ENCODE assay signal across 8 cellular contexts in genomic region chr12:57229634-57230380, GRCh38. TPM values are rescaled to one million over a fixed set of nuclear protein-coding genes. Genes with fewer than 3 reads are reported as not detected.
DNase-seq lines count a peak whose midpoint lies in the region; ATAC-seq and TF ChIP-seq lines count a peak whose summit lies in the region.

Gene SHMT2, plus strand, starts transcription at chr12:57229711. Its CDS starts 68 bp downstream, at chr12:57229779.

- peaks cover 38 to 66% (median 55%) of the 10 kb centered on the region in 7 donors for H3K4me1 Mint-ChIP-seq in naive thymus-derived CD4-positive, alpha-beta T cell
- H3K4me1 Mint-ChIP-seq in stimulated activated memory B cell treated with anti-CD40 and anti-IgM and Interleukin-4, amounts not matched to agents 10 μg/mL and 1 μg/mL and 100 μg/mL, for 72 hours: peaks cover 77% of the 10 kb centered on the region

- intact Hi-C loops in naive thymus-derived CD4-positive, alpha-beta T cell (cut with micrococcal nuclease): loop anchor here (1.0 to 5.0 kb wide), 4 partner anchors 9 to 598 kb away; partner anchors contain the start of genes BAZ2A (in 1 of the 2) and R3HDM2 (in 1 of the 2)

- CTCF ChIA-PET in naive thymus-derived CD4-positive, alpha-beta T cell (lab: Charles Lee): interaction anchor here (0.7 to 11.7 kb wide), 8 partner anchors 10 to 118 kb away, joined by 3 to 148 read pairs (median 4); a partner anchor contains a TSS

- DNase-seq in DMS153 treated with DMSO at 0.1 percent for 48 hours (lab: John Stamatoyannopoulos, UW; ENCODE audit: unreplicated experiment): peak; percentile 97
- peak; percentile 93 for DNase-seq in LHCN-M2 (ENCODE audit: low read depth)
- peak; percentile 90 for DNase-seq in RPMI7951 (ENCODE audit: low read depth)
- DNase-seq in activated T-helper 1 cell treated with Interleukin-2 at 50 U/mL for 16 hours (ENCODE audit: low read depth): peak; percentile 85
- peak; percentile 96 for DNase-seq in fibroblast of mammary gland (ENCODE audit: low read depth)
- DNase-seq in naive thymus-derived CD4-positive, alpha-beta T cell: peak; percentile 73 to 92 (median 88)

- H3K9me3 Mint-ChIP-seq in naive thymus-derived CD4-positive, alpha-beta T cell: peaks cover 0 to 2% (median 0%) of the 10 kb centered on the region in 11 donors
- no peaks in the 10 kb centered on the region for H3K9me3 Mint-ChIP-seq in stimulated activated memory B cell treated with anti-CD40 and anti-IgM and Interleukin-4, amounts not matched to agents 10 μg/mL and 1 μg/mL and 100 μg/mL, for 72 hours

- H3K27me3 ChIP-seq in naive thymus-derived CD4-positive, alpha-beta T cell (ENCODE audit: control insufficient read depth in 2 of 2, insufficient read depth in 2 of 2, low read length in 2 of 2): peaks cover 6 to 12% of the 10 kb centered on the region in 2 donors

- POLR2A ChIA-PET in naive thymus-derived CD4-positive, alpha-beta T cell (lab: Charles Lee): interaction anchor here (0.6 to 9.4 kb wide), 7 partner anchors 11 to 593 kb away, joined by 3 to 79 read pairs (median 7); partner anchors contain the start of gene STAT6

- peak within 1 kb of the TSS; percentile 3 to 95 (median 84) for H3K27ac Mint-ChIP-seq in naive thymus-derived CD4-positive, alpha-beta T cell
- peak within 1 kb of the TSS; percentile 96 for H3K27ac Mint-ChIP-seq in stimulated activated memory B cell treated with anti-CD40 and anti-IgM and Interleukin-4, amounts not matched to agents 10 μg/mL and 1 μg/mL and 100 μg/mL, for 72 hours

- H3K27ac ChIP-seq in naive thymus-derived CD4-positive, alpha-beta T cell (ENCODE audit: low read depth, low read length): peak within 1 kb of the TSS; percentile 69

- H3K4me3 ChIP-seq in fibroblast of mammary gland (ENCODE audit: control insufficient read depth, low read depth, low read length): peak within 1 kb of the TSS; percentile 76
- peak within 1 kb of the TSS; percentile 82 for H3K4me3 ChIP-seq in naive thymus-derived CD4-positive, alpha-beta T cell (ENCODE audit: low read length)

- peaks cover 0 to 36% (median 0%) of the 10 kb centered on the region in 3 experiments for H3K36me3 ChIP-seq in naive thymus-derived CD4-positive, alpha-beta T cell (ENCODE audit: control insufficient read depth in 2 of 3, insufficient read depth in 3 of 3, low read length in 3 of 3)

- peak within 1 kb of the TSS; percentile 88 to 99 (median 92) for H3K4me3 Mint-ChIP-seq in naive thymus-derived CD4-positive, alpha-beta T cell
- H3K4me3 Mint-ChIP-seq in stimulated activated memory B cell treated with anti-CD40 and anti-IgM and Interleukin-4, amounts not matched to agents 10 μg/mL and 1 μg/mL and 100 μg/mL, for 72 hours: peak within 1 kb of the TSS; percentile 94

- peaks cover 11 to 28% (median 23%) of the 10 kb centered on the region in 5 donors for H3K27me3 Mint-ChIP-seq in naive thymus-derived CD4-positive, alpha-beta T cell
- H3K27me3 Mint-ChIP-seq in stimulated activated memory B cell treated with anti-CD40 and anti-IgM and Interleukin-4, amounts not matched to agents 10 μg/mL and 1 μg/mL and 100 μg/mL, for 72 hours: peaks cover 10% of the 10 kb centered on the region

- H3K9me3 ChIP-seq in naive thymus-derived CD4-positive, alpha-beta T cell (ENCODE audit: control insufficient read depth in 2 of 3, low read length in 3 of 3): no peaks in the 10 kb centered on the region

- TF ChIP-seq CTCF in fibroblast of mammary gland (conservative IDR thresholded peaks at IDR 0.05; ENCODE audit: control insufficient read depth, insufficient read depth, low read depth, low read length): no peak

- peaks cover 21 to 46% of the 10 kb centered on the region in 2 donors for H3K4me1 ChIP-seq in naive thymus-derived CD4-positive, alpha-beta T cell (ENCODE audit: control insufficient read depth in 2 of 2, insufficient read depth in 2 of 2, low read length in 2 of 2)

- peaks cover 13 to 30% (median 18%) of the 10 kb centered on the region in 5 donors for H3K36me3 Mint-ChIP-seq in naive thymus-derived CD4-positive, alpha-beta T cell
- peaks cover 39% of the 10 kb centered on the region for H3K36me3 Mint-ChIP-seq in stimulated activated memory B cell treated with anti-CD40 and anti-IgM and Interleukin-4, amounts not matched to agents 10 μg/mL and 1 μg/mL and 100 μg/mL, for 72 hours

- ATAC-seq in GM21723 (IDR thresholded peaks at IDR 0.05; ENCODE audit: unreplicated experiment): peak; percentile 57
- peak; percentile 62 for ATAC-seq in naive thymus-derived CD4-positive, alpha-beta T cell
- ATAC-seq in stimulated activated memory B cell treated with anti-CD40 and anti-IgM and Interleukin-4, amounts not matched to agents 10 μg/mL and 1 μg/mL and 100 μg/mL, for 72 hours: peak; percentile 76

RNA-seq across cellular contexts. Expression of gene SHMT2, which starts in this region (rescaled TPM):
- total RNA-seq in LHCN-M2 (2014; rRNA removed): 143 and 171 TPM in 2 replicates
- polyA plus RNA-seq in LHCN-M2 (2012): 139 TPM
- total RNA-seq in RPMI7951 (2014; rRNA removed; shearing (Covaris generic)): 89.3 and 108 TPM in 2 replicates
- total RNA-seq in naive thymus-derived CD4-positive, alpha-beta T cell: 100 to 1,000 TPM in 1 of 5 experiments, 10 to 100 TPM in 4; 21.7 to 175 (median 36.1) TPM
- 10 to 100 TPM; 29.7 to 40.4 TPM for polyA plus RNA-seq in naive thymus-derived CD4-positive, alpha-beta T cell

Comparison
In these comparisons a context has a peak if more than half of its experiments do, and no peak if none do; other contexts are left out.
1. Peak in every context shown above with its lines: DNase-seq, ATAC-seq, H3K4me3 ChIP-seq and H3K27ac ChIP-seq.